17 cellular contexts compared by ENCODE assay signal in genomic region chr4:80290665-80291064, GRCh38. TPM values are rescaled to one million over a fixed set of nuclear protein-coding genes. Genes with fewer than 3 reads are reported as not detected.
"Had no signal": no experiment of that assay in that cellular context is flagged by ENCODE, and none has a peak within 500 bp of the region (broad histone marks: within the 10 kb centered on the region; RNA-seq: fewer than 3 reads in every experiment).

No MANE protein-coding gene starts in this region.

RNA-seq across cellular contexts. Expression of gene FGF5, which starts 24.2 kb away (rescaled TPM):
- total RNA-seq: naive thymus-derived CD8-positive, alpha-beta T cell; natural killer cell treated with Interleukin-12 subunit alpha and Interleukin-12 subunit beta and Interleukin-15 and Interleukin-18, amount 100 ng/mL, for 72 hours; neural crest cell; pancreas; posterior vena cava; prostate gland; right cardiac atrium; right lobe of liver; smooth muscle cell had no signal
- polyA plus RNA-seq: naive thymus-derived CD8-positive, alpha-beta T cell; pancreas; psoas muscle; right cardiac atrium; smooth muscle cell; spleen had no signal

RNA-seq across cellular contexts. Expression of gene CFAP299, which starts 44.9 kb away (rescaled TPM):
- total RNA-seq: naive thymus-derived CD8-positive, alpha-beta T cell; natural killer cell; natural killer cell treated with Interleukin-12 subunit alpha and Interleukin-12 subunit beta and Interleukin-15 and Interleukin-18, amount 100 ng/mL, for 72 hours; neural crest cell; osteocyte; pancreas; posterior vena cava; psoas muscle; right atrium auricular region; right cardiac atrium; right lobe of liver; smooth muscle cell; spleen had no signal
- polyA plus RNA-seq: neural cell, psoas muscle, right cardiac atrium, sigmoid colon, small intestine, smooth muscle cell had no signal
